ENCODE assay signal across 10 cellular contexts in the genomic region with DNA sequence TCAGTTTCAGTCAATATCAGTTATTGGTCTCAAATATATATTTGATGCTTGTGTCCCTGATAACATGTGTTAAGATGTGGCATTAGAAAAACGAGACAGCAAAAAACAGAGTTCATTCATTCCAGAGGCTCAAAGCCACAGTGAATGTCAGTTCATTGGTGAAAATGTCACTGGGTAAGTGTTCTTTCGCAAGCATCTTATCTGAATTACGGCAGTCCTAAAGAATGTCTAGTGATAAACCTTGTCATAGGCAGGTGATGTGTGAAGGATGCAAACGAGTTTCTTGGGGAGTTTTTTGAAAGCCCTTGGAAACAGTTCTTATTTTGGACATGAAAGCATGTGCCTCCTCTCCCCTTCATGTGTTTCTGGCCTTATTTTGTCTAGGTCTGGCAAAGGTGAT. TPM values are rescaled to one million over a fixed set of nuclear protein-coding genes. Genes with fewer than 3 reads are reported as not detected.
"Had no signal": no experiment of that assay in that cellular context is flagged by ENCODE, and none has a peak within 500 bp of the region (broad histone marks: within the 10 kb centered on the region; RNA-seq: fewer than 3 reads in every experiment).

No MANE protein-coding gene starts in this region.

- H3K27ac Mint-ChIP-seq: GM23338, H9, HFFc6 had no signal

- H3K4me3 ChIP-seq: GM23248, GM23338, HAP-1 had no signal

- ATAC-seq: GM23338, HCT116 had no signal

- DNase-seq: GM23248, GOT3, H7, H9, HCEC 1CT, HFFc6 had no signal

- H3K4me2 ChIP-seq: GM23338 had no signal

- H3K27ac ChIP-seq: GM23248 had no signal

- H3K36me3 ChIP-seq: HAP-1 had no signal

- H2AFZ ChIP-seq: GM23248, GM23338 had no signal

- H3K4me1 Mint-ChIP-seq: GM23338, H9 had no signal

- H3K9ac ChIP-seq: GM23248 had no signal

- H3K9me3 Mint-ChIP-seq: GM23338 had no signal

- H3K9me3 ChIP-seq: HAP-1 had no signal

- H3K4me3 Mint-ChIP-seq: GM23338, H9, HFFc6 had no signal

RNA-seq across cellular contexts. Expression of gene RELN, which starts 45.9 kb away (rescaled TPM):
- total RNA-seq: H4 had no signal
